Comparison of ENCODE assay signal across 9 cellular contexts in genomic region chr22:37302617-37303555, GRCh38. TPM values are rescaled to one million over a fixed set of nuclear protein-coding genes. Genes with fewer than 3 reads are reported as not detected.
DNase-seq lines count a peak whose midpoint lies in the region; ATAC-seq and TF ChIP-seq lines count a peak whose summit lies in the region.
"Had no signal": no experiment of that assay in that cellular context is flagged by ENCODE, and none has a peak within 500 bp of the region (broad histone marks: within the 10 kb centered on the region; RNA-seq: fewer than 3 reads in every experiment).

No MANE protein-coding gene starts in this region.

- peaks cover 54% of the 10 kb centered on the region for H3K36me3 Mint-ChIP-seq in CD4-positive, CD25-positive, alpha-beta regulatory T cell
- H3K36me3 Mint-ChIP-seq in activated naive CD8-positive, alpha-beta T cell, result peaks cover 8% of the 10 kb centered on the region
- H3K36me3 Mint-ChIP-seq in naive thymus-derived CD4-positive, alpha-beta T cell, result peaks cover 10 to 63% (median 37%) of the 10 kb centered on the region in 5 donors

- POLR2A ChIA-PET in HCT116 (lab: Charles Lee), result interaction anchor here (0.6 kb wide), 1 partner anchor 12 kb away, joined by 3 read pairs; no protein-coding TSS in a partner anchor
- POLR2A ChIA-PET in naive thymus-derived CD4-positive, alpha-beta T cell (lab: Charles Lee), result interaction anchor here (0.9 to 4.3 kb wide), 3 partner anchors 12 to 21 kb away, joined by 4 to 25 read pairs (median 7); partner anchors contain the start of gene CYTH4

- BruUV-seq in HCT116 (replicated peaks; lab: Mats Ljungman, UMichigan), result no TSS peak

- peak overlapping the region; percentile 70; the same call in 1 of the 2 replicates for H3K4me2 ChIP-seq in HCT116 (ENCODE audit: low read length)

- H3K9me2 ChIP-seq in HCT116 (ENCODE audit: insufficient read depth), result no peaks in the 10 kb centered on the region

- no peaks in the 10 kb centered on the region for H3K27me3 ChIP-seq in CD4-positive, CD25-positive, alpha-beta regulatory T cell (ENCODE audit: control insufficient read depth, insufficient read depth, low read length)
- H3K27me3 ChIP-seq in HCT116 (ENCODE audit: insufficient read depth, low read length), result no peaks in the 10 kb centered on the region
- no peaks in the 10 kb centered on the region for H3K27me3 ChIP-seq in naive thymus-derived CD4-positive, alpha-beta T cell (ENCODE audit: control insufficient read depth in 2 of 2, insufficient read depth in 2 of 2, low read length in 2 of 2)
- H3K27me3 ChIP-seq in tibial nerve, result no peaks in the 10 kb centered on the region

- CTCF ChIA-PET in HCT116 (lab: Charles Lee), result no interaction called here
- CTCF ChIA-PET in naive thymus-derived CD4-positive, alpha-beta T cell (lab: Charles Lee), result interaction anchor here (1.0 to 1.2 kb wide), 2 partner anchors 42 to 61 kb away, joined by 3 to 5 read pairs; no protein-coding TSS in a partner anchor

- H2AFZ ChIP-seq in HCT116 (ENCODE audit: low read depth, low read length, poor library complexity, severe bottlenecking), result no peak overlapping the region

- no peak overlapping the region for H3K9ac ChIP-seq in HCT116 (ENCODE audit: low read length)

- no peak for TF ChIP-seq EP300 in tibial nerve (IDR thresholded peaks at IDR 0.05)

- no peaks in the 10 kb centered on the region for H3K79me2 ChIP-seq in HCT116 (ENCODE audit: insufficient read depth, low read length)

- no peak for TF ChIP-seq POLR2A in HCT116 (IDR thresholded peaks at IDR 0.05; ENCODE audit: borderline replicate concordance, extremely low read depth, insufficient read depth, insufficient read length)
- TF ChIP-seq POLR2A in tibial nerve (IDR thresholded peaks at IDR 0.05), result no peak

- peak overlapping the region; percentile 86 to 98 (median 90) for H3K27ac Mint-ChIP-seq in CD4-positive, CD25-positive, alpha-beta regulatory T cell
- H3K27ac Mint-ChIP-seq in activated naive CD8-positive, alpha-beta T cell, result peak overlapping the region; percentile 96
- peak overlapping the region; percentile 81 to 99 (median 94) for H3K27ac Mint-ChIP-seq in naive thymus-derived CD4-positive, alpha-beta T cell

- ATAC-seq in CD4-positive, CD25-positive, alpha-beta regulatory T cell (ENCODE audit: low read depth in 2 of 2), result no peak
- ATAC-seq in HCT116 (no peak), HG02678 (IDR thresholded peaks at IDR 0.05; ENCODE audit: unreplicated experiment) (no peak), GM21786 (IDR thresholded peaks at IDR 0.05; ENCODE audit: unreplicated experiment) (no peak)
- no peak for ATAC-seq in naive thymus-derived CD4-positive, alpha-beta T cell

- H3K9me3 Mint-ChIP-seq in CD4-positive, CD25-positive, alpha-beta regulatory T cell, result no peaks in the 10 kb centered on the region
- no peaks in the 10 kb centered on the region for H3K9me3 Mint-ChIP-seq in activated naive CD8-positive, alpha-beta T cell (ENCODE audit: low read depth)
- H3K9me3 Mint-ChIP-seq in naive thymus-derived CD4-positive, alpha-beta T cell, result peaks cover 0 to 3% (median 0%) of the 10 kb centered on the region in 11 donors

- RAD21 ChIA-PET in HCT116 (lab: Charles Lee; ENCODE audit: low non-redundant PET in 1 of 2, low total read pairs in 2 of 2, uncharacterized antibody in 2 of 2, unreplicated experiment in 2 of 2), result no interaction called here

- H3K27me3 Mint-ChIP-seq in CD4-positive, CD25-positive, alpha-beta regulatory T cell, result no peaks in the 10 kb centered on the region
- no peaks in the 10 kb centered on the region for H3K27me3 Mint-ChIP-seq in activated naive CD8-positive, alpha-beta T cell
- no peaks in the 10 kb centered on the region for H3K27me3 Mint-ChIP-seq in naive thymus-derived CD4-positive, alpha-beta T cell

- no peak for TF ChIP-seq RAD21 in HCT116 (IDR thresholded peaks at IDR 0.05; ENCODE audit: low read depth)

- WGBS in tibial nerve, 2 donors, result 73 to 79% methylated on average over 31 of the region's 31 CpGs

- peaks cover 19 to 91% (median 65%) of the 10 kb centered on the region in 4 donors for H3K4me1 Mint-ChIP-seq in CD4-positive, CD25-positive, alpha-beta regulatory T cell
- H3K4me1 Mint-ChIP-seq in activated naive CD8-positive, alpha-beta T cell (ENCODE audit: low read depth), result peaks cover 81% of the 10 kb centered on the region
- peaks cover 67 to 93% (median 88%) of the 10 kb centered on the region in 7 donors for H3K4me1 Mint-ChIP-seq in naive thymus-derived CD4-positive, alpha-beta T cell

- H4K20me1 ChIP-seq in HCT116 (ENCODE audit: insufficient read depth), result no peaks in the 10 kb centered on the region

- H3K4me3 ChIP-seq in CD4-positive, CD25-positive, alpha-beta regulatory T cell (ENCODE audit: low read depth, low read length), result no peak overlapping the region
- no peak overlapping the region for H3K4me3 ChIP-seq in HCT116 (replicated peaks in 1 of 2; ENCODE audit: low read depth in 1 of 2, low read length in 2 of 2)
- no peak overlapping the region for H3K4me3 ChIP-seq in naive thymus-derived CD4-positive, alpha-beta T cell (ENCODE audit: low read length)
- no peak overlapping the region for H3K4me3 ChIP-seq in tibial nerve

- H3K36me3 ChIP-seq in CD4-positive, CD25-positive, alpha-beta regulatory T cell (ENCODE audit: control insufficient read depth, insufficient read depth, low read length), result peaks cover 50% of the 10 kb centered on the region
- no peaks in the 10 kb centered on the region for H3K36me3 ChIP-seq in HCT116 (ENCODE audit: control insufficient read depth in 1 of 2, insufficient read depth in 2 of 2, low read length in 2 of 2)
- H3K36me3 ChIP-seq in naive thymus-derived CD4-positive, alpha-beta T cell (ENCODE audit: control insufficient read depth in 2 of 3, insufficient read depth in 3 of 3, low read length in 3 of 3), result peaks cover 1 to 67% (median 10%) of the 10 kb centered on the region in 3 experiments
- no peaks in the 10 kb centered on the region for H3K36me3 ChIP-seq in tibial nerve

- no peaks in the 10 kb centered on the region for H3K9me3 ChIP-seq in CD4-positive, CD25-positive, alpha-beta regulatory T cell (ENCODE audit: control insufficient read depth in 2 of 2, low read length in 2 of 2)
- no peaks in the 10 kb centered on the region for H3K9me3 ChIP-seq in HCT116 (ENCODE audit: control insufficient read depth in 1 of 2, insufficient read depth in 1 of 2, low read depth in 1 of 2, low read length in 2 of 2)
- no peaks in the 10 kb centered on the region for H3K9me3 ChIP-seq in naive thymus-derived CD4-positive, alpha-beta T cell (ENCODE audit: control insufficient read depth in 2 of 3, low read length in 3 of 3)
- no peaks in the 10 kb centered on the region for H3K9me3 ChIP-seq in tibial nerve

- intact Hi-C loops in HCT116 (cut with micrococcal nuclease), result no loop called here
- intact Hi-C loops in naive thymus-derived CD4-positive, alpha-beta T cell (cut with micrococcal nuclease), result no loop called here

- peaks cover 74% of the 10 kb centered on the region for H3K4me1 ChIP-seq in CD4-positive, CD25-positive, alpha-beta regulatory T cell (ENCODE audit: control insufficient read depth, insufficient read depth, low read length, poor library complexity, severe bottlenecking)
- H3K4me1 ChIP-seq in HCT116 (ENCODE audit: control insufficient read depth in 1 of 2, insufficient read depth in 2 of 2, low read length in 2 of 2) (peaks cover 45 to 53% of the 10 kb centered on the region in 2 experiments), tibial nerve (peaks cover 0 to 29% (median 8%) of the 10 kb centered on the region in 4 donors)
- H3K4me1 ChIP-seq in naive thymus-derived CD4-positive, alpha-beta T cell (ENCODE audit: control insufficient read depth in 2 of 2, insufficient read depth in 2 of 2, low read length in 2 of 2), result peaks cover 46 to 79% of the 10 kb centered on the region in 2 donors

- no peak for DNase-seq in CD4-positive, CD25-positive, alpha-beta regulatory T cell
- no peak for DNase-seq in HCT116 (ENCODE audit: low read depth, low spot score)
- DNase-seq in naive thymus-derived CD4-positive, alpha-beta T cell, result no peak
- DNase-seq in tibial nerve (ENCODE audit: low spot score in 2 of 2), result no peak
- DNase-seq: NCI-H1105 treated with DMSO at 0.1 percent for 48 hours, NCI-H510A treated with DMSO at 0.1 percent for 48 hours had no signal

- TF ChIP-seq CTCF in HCT116 (IDR thresholded peaks at IDR 0.05 in 2 of 3, conservative IDR thresholded peaks at IDR 0.05 in 1 of 3; ENCODE audit: borderline replicate concordance in 1 of 3, insufficient read depth in 1 of 3, low read depth in 2 of 3, low read length in 2 of 3), result no peak
- no peak for TF ChIP-seq CTCF in tibial nerve (IDR thresholded peaks at IDR 0.05)

- peak overlapping the region; percentile 94 for H3K27ac ChIP-seq in CD4-positive, CD25-positive, alpha-beta regulatory T cell (ENCODE audit: insufficient read depth, low read length, poor library complexity, severe bottlenecking)
- peak overlapping the region; percentile 72; the same call in 1 of the 2 replicates for H3K27ac ChIP-seq in HCT116 (ENCODE audit: low read depth, low read length)
- peak overlapping the region; percentile 84 for H3K27ac ChIP-seq in naive thymus-derived CD4-positive, alpha-beta T cell (ENCODE audit: low read depth, low read length)
- H3K27ac ChIP-seq in tibial nerve, result peak overlapping the region in 1 of 4 donors; percentile 48

- H3K4me3 Mint-ChIP-seq in CD4-positive, CD25-positive, alpha-beta regulatory T cell, result peak overlapping the region in 1 of 4 donors; percentile 35
- no peak overlapping the region for H3K4me3 Mint-ChIP-seq in activated naive CD8-positive, alpha-beta T cell
- H3K4me3 Mint-ChIP-seq in naive thymus-derived CD4-positive, alpha-beta T cell, result peak overlapping the region in 3 of 10 donors; percentile 36 to 63 (median 54)

TF ChIP-seq in HCT116, 20 proteins besides CTCF, POLR2A, EP300 and RAD21 (continues in another document):
- TF ChIP-seq ZNF274 (IDR thresholded peaks at IDR 0.05; ENCODE audit: low read depth, low read length) (no peak), JUND (IDR thresholded peaks at IDR 0.05) (no peak), ELF1 (IDR thresholded peaks at IDR 0.05; ENCODE audit: borderline replicate concordance, low read depth) (no peak), CEBPB (IDR thresholded peaks at IDR 0.05; ENCODE audit: low read depth) (no peak), CBX3 (IDR thresholded peaks at IDR 0.05; ENCODE audit: low read depth) (no peak)

RNA-seq across cellular contexts. Expression of gene CYTH4, which starts 20.6 kb away (rescaled TPM):
- total RNA-seq in CD4-positive, CD25-positive, alpha-beta regulatory T cell, result 153 TPM
- polyA plus RNA-seq in CD4-positive, CD25-positive, alpha-beta regulatory T cell, result 10 to 100 TPM; 47.4 to 56.9 (median 48.9) TPM
- 3.8 TPM for total RNA-seq in HCT116 (2021; ENCODE audit: unreplicated experiment)
- polyA plus RNA-seq in HCT116 (2012), result 4.9 and 6.4 TPM in 2 replicates
- total RNA-seq in naive thymus-derived CD4-positive, alpha-beta T cell, result 100 to 1,000 TPM; 123 to 227 (median 214) TPM
- 10 to 100 TPM; 49.5 to 71.1 TPM for polyA plus RNA-seq in naive thymus-derived CD4-positive, alpha-beta T cell
- 10 to 100 TPM in 3 of 4 donors, 1 to 10 TPM in 1; 7.7 to 27.3 (median 19.0) TPM for total RNA-seq in tibial nerve

RNA-seq across cellular contexts. Expression of gene RAC2, which starts 58.8 kb away (rescaled TPM):
- total RNA-seq in CD4-positive, CD25-positive, alpha-beta regulatory T cell, result 537 TPM
- polyA plus RNA-seq in CD4-positive, CD25-positive, alpha-beta regulatory T cell, result 1,000 to 10,000 TPM in 2 of 4 donors, 100 to 1,000 TPM in 2; 861 to 1,162 (median 988) TPM
- total RNA-seq in HCT116 (2021; ENCODE audit: unreplicated experiment) (62.0 TPM), tibial nerve (10 to 100 TPM in 1 of 4 donors, 1 to 10 TPM in 3; 6.3 to 18.6 (median 7.8) TPM)
- polyA plus RNA-seq in HCT116 (2012), result 122 and 124 TPM in 2 replicates
- total RNA-seq in naive thymus-derived CD4-positive, alpha-beta T cell, result 100 to 1,000 TPM; 263 to 886 (median 301) TPM
- 100 to 1,000 TPM; 838 to 852 TPM for polyA plus RNA-seq in naive thymus-derived CD4-positive, alpha-beta T cell
